ENCODE assay signal across 19 cellular contexts in genomic region chr11:78289547-78290292, GRCh38.
DNase-seq lines count a peak whose midpoint lies in the region; ATAC-seq and TF ChIP-seq lines count a peak whose summit lies in the region.
"Had no signal": no experiment of that assay in that cellular context is flagged by ENCODE, and none has a peak within 500 bp of the region (broad histone marks: within the 10 kb centered on the region; RNA-seq: fewer than 3 reads in every experiment).

No MANE protein-coding gene starts in this region.

- CTCF ChIA-PET in Calu3 (lab: Charles Lee): interaction anchor here (0.6 kb wide), 1 partner anchor 34 kb away, joined by 4 read pairs; no protein-coding TSS in a partner anchor
- CTCF ChIA-PET in activated CD4-positive, alpha-beta memory T cell treated with anti-CD3 and anti-CD28 coated beads, Interleukin-2, amount 10 ng/mL, durations not matched to agents 7 days and 5 days (lab: Charles Lee): interaction anchor here (1.0 to 1.2 kb wide), 2 partner anchors 50 to 123 kb away, joined by 3 read pairs; no protein-coding TSS in a partner anchor

- H3K36me3 ChIP-seq in colonic mucosa (no peaks in the 10 kb centered on the region), transverse colon (no peaks in the 10 kb centered on the region)
- H3K36me3 ChIP-seq: ascending aorta had no signal

- peaks cover 5% of the 10 kb centered on the region for H3K36me3 Mint-ChIP-seq in Calu3 (ENCODE audit: insufficient read depth, unreplicated experiment)
- peaks cover 68% of the 10 kb centered on the region for H3K36me3 Mint-ChIP-seq in activated CD4-positive, alpha-beta memory T cell treated with anti-CD3 and anti-CD28 coated beads, Interleukin-2, amount 10 ng/mL, durations not matched to agents 7 days and 5 days (ENCODE audit: low read depth)
- H3K36me3 Mint-ChIP-seq in naive B cell: peaks cover 0 to 15% of the 10 kb centered on the region in 2 donors
- H3K36me3 Mint-ChIP-seq: WTC11 had no signal

- H3K9me3 Mint-ChIP-seq in Calu3 (ENCODE audit: low read depth, unreplicated experiment): peaks cover 2% of the 10 kb centered on the region
- peaks cover 40% of the 10 kb centered on the region for H3K9me3 Mint-ChIP-seq in activated CD4-positive, alpha-beta memory T cell treated with anti-CD3 and anti-CD28 coated beads, Interleukin-2, amount 10 ng/mL, durations not matched to agents 7 days and 5 days
- peaks cover 0 to 7% (median 2%) of the 10 kb centered on the region in 7 donors for H3K9me3 Mint-ChIP-seq in naive B cell

- H3K4me1 Mint-ChIP-seq in Calu3 (ENCODE audit: low read depth, unreplicated experiment) (peaks cover 17% of the 10 kb centered on the region), naive B cell (peaks cover 18 to 28% (median 20%) of the 10 kb centered on the region in 3 donors)
- H3K4me1 Mint-ChIP-seq in activated CD4-positive, alpha-beta memory T cell treated with anti-CD3 and anti-CD28 coated beads, Interleukin-2, amount 10 ng/mL, durations not matched to agents 7 days and 5 days: peaks cover 53% of the 10 kb centered on the region
- H3K4me1 Mint-ChIP-seq: WTC11 had no signal

- TF ChIP-seq EP300 in transverse colon (IDR thresholded peaks at IDR 0.05; ENCODE audit: low read depth): no peak

- H3K27me3 Mint-ChIP-seq in Calu3 (ENCODE audit: unreplicated experiment): no peaks in the 10 kb centered on the region
- H3K27me3 Mint-ChIP-seq in activated CD4-positive, alpha-beta memory T cell treated with anti-CD3 and anti-CD28 coated beads, Interleukin-2, amount 10 ng/mL, durations not matched to agents 7 days and 5 days: no peaks in the 10 kb centered on the region
- H3K27me3 Mint-ChIP-seq in naive B cell: no peaks in the 10 kb centered on the region

- H3K27me3 ChIP-seq in colonic mucosa (no peaks in the 10 kb centered on the region), transverse colon (no peaks in the 10 kb centered on the region)
- H3K27me3 ChIP-seq: ascending aorta, BLaER1 had no signal

- 76 to 78% methylated on average over 7 of the region's 7 CpGs for WGBS in transverse colon (ENCODE audit: low coverage in 1 of 2), 2 donors

- peak overlapping the region; percentile 45 for H3K4me3 ChIP-seq in NB4 (ENCODE audit: low read depth, low read length)
- no peak overlapping the region for H3K4me3 ChIP-seq in colonic mucosa
- H3K4me3 ChIP-seq in transverse colon: no peak overlapping the region
- H3K4me3 ChIP-seq: ascending aorta, BLaER1 had no signal

- no TSS peak for BruUV-seq in Calu3 (replicated peaks; lab: Mats Ljungman, UMichigan)

- no peak overlapping the region for H3K9ac ChIP-seq in colonic mucosa (ENCODE audit: low read depth in 2 of 2, low read length in 2 of 2)
- H3K9ac ChIP-seq: BLaER1 had no signal

- intact Hi-C loops in Calu3 (cut with micrococcal nuclease; ENCODE audit: unreplicated experiment): no loop called here
- intact Hi-C loops in colonic mucosa (cut with DNase I): no loop called here
- intact Hi-C loops in transverse colon (cut with DNase I; ENCODE audit: low total_unique reads): no loop called here

- H3K4me1 ChIP-seq in colonic mucosa (no peaks in the 10 kb centered on the region), transverse colon (peaks cover 0 to 3% (median 0%) of the 10 kb centered on the region in 4 donors)
- H3K4me1 ChIP-seq: ascending aorta, BLaER1 had no signal

- in situ Hi-C loops in transverse colon (cut with MboI; ENCODE audit: low pct_ligation_motif_present in 1 of 4, low pct_unique_long_range_greater_than_20kb in 1 of 4, low sequenced_read_pairs in 3 of 4): no loop called here

- POLR2A ChIA-PET in activated CD4-positive, alpha-beta memory T cell treated with anti-CD3 and anti-CD28 coated beads, Interleukin-2, amount 10 ng/mL, durations not matched to agents 7 days and 5 days (lab: Charles Lee): interaction anchor here (1.0 to 5.9 kb wide), 6 partner anchors 15 to 128 kb away, joined by 3 to 75 read pairs (median 14); partner anchors contain the start of gene GAB2

- H3K27ac Mint-ChIP-seq in Calu3 (ENCODE audit: unreplicated experiment) (peak overlapping the region; percentile 12), naive B cell (peak overlapping the region in 4 of 6 donors; percentile 27 to 76 (median 72))
- peak overlapping the region; percentile 93 for H3K27ac Mint-ChIP-seq in activated CD4-positive, alpha-beta memory T cell treated with anti-CD3 and anti-CD28 coated beads, Interleukin-2, amount 10 ng/mL, durations not matched to agents 7 days and 5 days
- H3K27ac Mint-ChIP-seq: WTC11 had no signal

- DNase-seq in Calu3: no peak
- peak; percentile 81 for DNase-seq in NB4 (ENCODE audit: low read depth)
- DNase-seq in activated CD4-positive, alpha-beta memory T cell treated with anti-CD3 and anti-CD28 coated beads, Interleukin-2, amount 10 ng/mL, durations not matched to agents 7 days and 5 days: no peak
- DNase-seq in naive B cell: no peak
- no peak for DNase-seq in NCI-H345 (lab: John Stamatoyannopoulos, UW)
- no peak for DNase-seq in NCI-H2081 treated with DMSO at 0.1 percent for 48 hours (lab: John Stamatoyannopoulos, UW)
- no peak for DNase-seq in colonic mucosa
- DNase-seq in transverse colon: no peak
- DNase-seq: activated T-cell treated with anti-CD3 and anti-CD28 coated beads, Interleukin-2, amount 50 U/mL, for 1 hour; glutamatergic neuron; H7; midbrain; NCI-H1105; NCI-H2227 treated with DMSO at 0.1 percent for 48 hours; stimulated activated naive CD4-positive, alpha-beta T cell treated with Interleukin-2 at 50 U/mL for 16 hours had no signal

- H3K27ac ChIP-seq in colonic mucosa (no peak overlapping the region), transverse colon (no peak overlapping the region)
- H3K27ac ChIP-seq: BLaER1 had no signal

- no peak for ATAC-seq in naive B cell (ENCODE audit: low read depth in 2 of 2)
- ATAC-seq: SK-N-SH treated with all-trans-retinoic acid at 6 μM for 48 hours, WTC11 had no signal

- H3K4me3 Mint-ChIP-seq in Calu3 (ENCODE audit: low read depth, unreplicated experiment): no peak overlapping the region
- H3K4me3 Mint-ChIP-seq in activated CD4-positive, alpha-beta memory T cell treated with anti-CD3 and anti-CD28 coated beads, Interleukin-2, amount 10 ng/mL, durations not matched to agents 7 days and 5 days: no peak overlapping the region
- H3K4me3 Mint-ChIP-seq in naive B cell: peak overlapping the region in 1 of 8 donors; percentile 64
- H3K4me3 Mint-ChIP-seq: WTC11 had no signal

- no peaks in the 10 kb centered on the region for H3K9me3 ChIP-seq in colonic mucosa
- peaks cover 0 to 4% of the 10 kb centered on the region in 2 donors for H3K9me3 ChIP-seq in transverse colon

- peak; percentile 20 for TF ChIP-seq POLR2A in NB4 (IDR thresholded peaks at IDR 0.05; ENCODE audit: extremely low read depth, insufficient read length)
- TF ChIP-seq POLR2A in transverse colon (IDR thresholded peaks at IDR 0.05): no peak

- no peak for TF ChIP-seq CTCF in Calu3 (IDR thresholded peaks at IDR 0.05; ENCODE audit: unreplicated experiment)
- TF ChIP-seq CTCF in NB4 (IDR thresholded peaks at IDR 0.05; ENCODE audit: low read depth, low read length): no peak
- no peak for TF ChIP-seq CTCF in colonic mucosa (IDR thresholded peaks at IDR 0.05)
- no peak for TF ChIP-seq CTCF in transverse colon (IDR thresholded peaks at IDR 0.05)

Comparison
In these comparisons a context has a peak if more than half of its experiments do, and no peak if none do; other contexts are left out.
1. H3K27ac Mint-ChIP-seq: peak in every context shown above with its lines; median percentile 93 in activated CD4-positive, alpha-beta memory T cell treated with anti-CD3 and anti-CD28 coated beads, Interleukin-2, amount 10 ng/mL, durations not matched to agents 7 days and 5 days; 72 in naive B cell; 12 in Calu3.